ENCODE assay signal across 8 cellular contexts in the genomic region with DNA sequence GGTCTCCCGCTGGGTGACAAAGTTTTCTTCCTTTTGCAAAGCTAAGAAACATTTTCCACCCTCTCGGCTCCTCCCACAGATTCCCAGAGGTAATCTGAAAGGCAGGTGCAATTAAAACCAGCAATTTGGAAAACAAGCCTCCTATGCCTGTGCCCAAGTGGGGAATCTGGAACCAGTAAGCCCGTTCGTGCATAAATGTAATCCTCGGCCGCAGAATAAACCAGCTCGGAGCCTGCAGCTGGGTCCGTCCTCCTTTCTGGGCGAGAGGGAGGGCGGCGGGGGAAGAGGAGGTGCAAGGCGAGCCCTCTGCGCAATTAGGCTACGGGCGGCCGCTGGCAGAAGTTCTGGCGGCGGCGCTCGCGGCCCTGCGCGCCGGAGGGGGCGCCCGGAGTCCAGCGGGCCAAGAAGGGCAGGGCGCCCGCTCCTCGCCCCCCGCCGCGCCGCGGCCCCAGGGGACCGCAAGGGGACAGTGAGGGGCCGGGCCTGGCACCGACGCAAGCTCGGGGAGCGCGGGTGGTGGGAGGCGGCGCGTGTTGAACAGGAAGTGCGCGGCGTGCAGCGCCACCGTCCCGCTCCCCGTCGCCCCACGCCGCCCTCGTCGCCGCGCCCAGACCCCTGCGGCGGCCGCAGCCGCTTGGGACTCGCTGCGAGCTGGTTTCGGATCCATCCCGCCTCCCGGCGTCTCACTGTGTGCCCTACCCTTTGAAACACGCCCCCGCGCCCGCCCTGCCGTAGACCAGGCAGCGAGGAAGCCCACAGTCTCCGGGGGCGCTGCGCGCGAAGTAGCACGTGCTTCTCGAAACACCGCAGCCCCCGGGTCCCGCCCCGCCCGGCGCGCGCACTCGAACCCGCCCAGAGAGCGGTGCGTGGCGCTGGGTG. TPM values are rescaled to one million over a fixed set of nuclear protein-coding genes. Genes with fewer than 3 reads are reported as not detected.
DNase-seq lines count a peak whose midpoint lies in the region; ATAC-seq and TF ChIP-seq lines count a peak whose summit lies in the region.

A gene (minus strand): TSS at position 217 of the 879 bp plus-strand sequence. CDS start 495 bp downstream, outside the sequence.

- TF ChIP-seq CTCF in BJ (IDR thresholded peaks at IDR 0.05; ENCODE audit: insufficient read depth, low read depth, low read length) (no peak), SK-N-SH (IDR thresholded peaks at IDR 0.05) (0 out of 2 replicates have a peak, but pooled peaks have one; percentile 9)

- POLR2A ChIA-PET in BJ (lab: Charles Lee) (interaction anchor here (0.6 kb wide), 1 partner anchor 697 kb away, joined by 4 read pairs; no protein-coding TSS in a partner anchor), SK-N-SH (lab: Yijun Ruan, JAX) (interaction anchor here (0.7 to 0.9 kb wide), 4 partner anchors 23 to 63 kb away, joined by 3 read pairs; no protein-coding TSS in a partner anchor)

- no peaks in the 10 kb centered on the region for H3K9me2 ChIP-seq in SK-N-SH

- peaks cover 5% of the 10 kb centered on the region for H3F3A ChIP-seq in SK-N-SH (replicated peaks; ENCODE audit: insufficient read depth)

- no peak for TF ChIP-seq EP300 in SK-N-SH (IDR thresholded peaks at IDR 0.05; ENCODE audit: borderline replicate concordance in 1 of 2, low read depth in 1 of 2, low read length in 1 of 2)

- H3K9me3 ChIP-seq in HUES48 (ENCODE audit: control insufficient read depth, insufficient read depth, low read length), result no peaks in the 10 kb centered on the region
- H3K9me3 ChIP-seq in SK-N-SH, result no peaks in the 10 kb centered on the region

- DNase-seq in BJ (ENCODE audit: low read depth) (no peak), SK-N-SH (peak; percentile 91), left cardiac atrium (peak; percentile 77), pulmonary artery endothelial cell (ENCODE audit: low read depth, low spot score) (no peak), ureter (ENCODE audit: low spot score) (peak; percentile 80)
- DNase-seq in activated naive CD8-positive, alpha-beta T cell treated with anti-CD3 and anti-CD28 coated beads, Interleukin-2, amount 50 U/mL, for 16 hours (ENCODE audit: low read depth, low spot score), result peak; percentile 43

- 3% methylated on average over 50 of the region's 95 CpGs for WGBS in SK-N-SH (ENCODE audit: low lambda C conversion rate)

- H4K20me1 ChIP-seq in SK-N-SH (ENCODE audit: insufficient read depth), result no peaks in the 10 kb centered on the region

- CTCF ChIA-PET in BJ (lab: Yijun Ruan, JAX) (no interaction called here), SK-N-SH (lab: Yijun Ruan, JAX) (interaction anchor here (0.8 to 4.1 kb wide), 14 partner anchors 9 to 149 kb away, joined by 3 to 26 read pairs (median 4); no protein-coding TSS in a partner anchor)

- H3K27me3 ChIP-seq in BJ (ENCODE audit: control insufficient read depth, insufficient read depth, low read length) (peaks cover 22% of the 10 kb centered on the region), HUES48 (ENCODE audit: control insufficient read depth, insufficient read depth, low read length) (peaks cover 41% of the 10 kb centered on the region), SK-N-SH (ENCODE audit: insufficient read depth) (peaks cover 64% of the 10 kb centered on the region)

- no peaks in the 10 kb centered on the region for H3K79me2 ChIP-seq in SK-N-SH (ENCODE audit: insufficient read depth)

- H2AFZ ChIP-seq in SK-N-SH (ENCODE audit: low read depth), result peak within 1 kb of the TSS; percentile 93

- ATAC-seq in GM19395 (IDR thresholded peaks at IDR 0.05; ENCODE audit: unreplicated experiment), result peak; percentile 59
- ATAC-seq in left cardiac atrium, result peak; percentile 57 to 61

- H3K9ac ChIP-seq in HUES48 (ENCODE audit: low read depth, low read length), result peak within 1 kb of the TSS; percentile 30; the same call in 1 of the 2 replicates
- H3K9ac ChIP-seq in SK-N-SH, result no peak within 1 kb of the TSS

- H3K36me3 ChIP-seq in BJ (ENCODE audit: control insufficient read depth, insufficient read depth, low read length) (no peaks in the 10 kb centered on the region), HUES48 (ENCODE audit: control insufficient read depth, insufficient read depth, low read length) (no peaks in the 10 kb centered on the region), SK-N-SH (replicated peaks in 1 of 2; ENCODE audit: control insufficient read depth in 1 of 2, insufficient read depth in 2 of 2, low read length in 1 of 2) (no peaks in the 10 kb centered on the region)

- no peak for TF ChIP-seq RAD21 in SK-N-SH (IDR thresholded peaks at IDR 0.05; ENCODE audit: low read length)

- H3K27ac ChIP-seq in HUES48 (ENCODE audit: low read depth, low read length), result no peak within 1 kb of the TSS
- H3K27ac ChIP-seq in SK-N-SH (ENCODE audit: low read depth in 2 of 2, low read length in 1 of 2), result peak within 1 kb of the TSS in 1 of 2 experiments; percentile 80; a peak in 2 of 4 replicates

- peak within 1 kb of the TSS; percentile 99 for H3K4me2 ChIP-seq in SK-N-SH

- H3K4me1 ChIP-seq in HUES48 (ENCODE audit: control insufficient read depth, insufficient read depth, low read length) (peaks cover 5% of the 10 kb centered on the region; the same call in 1 of the 2 replicates), SK-N-SH (ENCODE audit: control insufficient read depth in 1 of 2, insufficient read depth in 2 of 2, low read depth in 1 of 2, low read length in 1 of 2) (peaks cover 0 to 15% of the 10 kb centered on the region in 2 experiments; a peak in 2 of 4 replicates)

- intact Hi-C loops in left cardiac atrium (cut with DNase I), result loop anchor here in 1 of 2 donors (10.0 kb wide), 1 partner anchor 92 kb away; no protein-coding TSS in a partner anchor

- H3K4me3 ChIP-seq in BJ (ENCODE audit: low read depth, low read length) (peak within 1 kb of the TSS; percentile 43), HUES48 (ENCODE audit: low read depth, low read length) (peak within 1 kb of the TSS; percentile 84), SK-N-SH (ENCODE audit: low read depth in 2 of 2, low read length in 1 of 2) (peak within 1 kb of the TSS; percentile 64 to 80)

TF ChIP-seq in SK-N-SH, 30 proteins besides CTCF, POLR2A, EP300 and RAD21:
- TF ChIP-seq EZH2phosphoT487 (IDR thresholded peaks at IDR 0.05; ENCODE audit: borderline replicate concordance, low read depth) (peak; percentile 84; the same call in 1 of the 2 replicates), MXI1 (IDR thresholded peaks at IDR 0.05; ENCODE audit: low read depth, low read length) (peak; percentile 88), FOXJ3 (CRISPR knock-in tag; IDR thresholded peaks at IDR 0.05) (0 out of 2 replicates have a peak, but pooled peaks have one; percentile 24)
- TF ChIP-seq, protein P1, sequence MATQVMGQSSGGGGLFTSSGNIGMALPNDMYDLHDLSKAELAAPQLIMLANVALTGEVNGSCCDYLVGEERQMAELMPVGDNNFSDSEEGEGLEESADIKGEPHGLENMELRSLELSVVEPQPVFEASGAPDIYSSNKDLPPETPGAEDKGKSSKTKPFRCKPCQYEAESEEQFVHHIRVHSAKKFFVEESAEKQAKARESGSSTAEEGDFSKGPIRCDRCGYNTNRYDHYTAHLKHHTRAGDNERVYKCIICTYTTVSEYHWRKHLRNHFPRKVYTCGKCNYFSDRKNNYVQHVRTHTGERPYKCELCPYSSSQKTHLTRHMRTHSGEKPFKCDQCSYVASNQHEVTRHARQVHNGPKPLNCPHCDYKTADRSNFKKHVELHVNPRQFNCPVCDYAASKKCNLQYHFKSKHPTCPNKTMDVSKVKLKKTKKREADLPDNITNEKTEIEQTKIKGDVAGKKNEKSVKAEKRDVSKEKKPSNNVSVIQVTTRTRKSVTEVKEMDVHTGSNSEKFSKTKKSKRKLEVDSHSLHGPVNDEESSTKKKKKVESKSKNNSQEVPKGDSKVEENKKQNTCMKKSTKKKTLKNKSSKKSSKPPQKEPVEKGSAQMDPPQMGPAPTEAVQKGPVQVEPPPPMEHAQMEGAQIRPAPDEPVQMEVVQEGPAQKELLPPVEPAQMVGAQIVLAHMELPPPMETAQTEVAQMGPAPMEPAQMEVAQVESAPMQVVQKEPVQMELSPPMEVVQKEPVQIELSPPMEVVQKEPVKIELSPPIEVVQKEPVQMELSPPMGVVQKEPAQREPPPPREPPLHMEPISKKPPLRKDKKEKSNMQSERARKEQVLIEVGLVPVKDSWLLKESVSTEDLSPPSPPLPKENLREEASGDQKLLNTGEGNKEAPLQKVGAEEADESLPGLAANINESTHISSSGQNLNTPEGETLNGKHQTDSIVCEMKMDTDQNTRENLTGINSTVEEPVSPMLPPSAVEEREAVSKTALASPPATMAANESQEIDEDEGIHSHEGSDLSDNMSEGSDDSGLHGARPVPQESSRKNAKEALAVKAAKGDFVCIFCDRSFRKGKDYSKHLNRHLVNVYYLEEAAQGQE (IDR thresholded peaks at IDR 0.05; ENCODE audit: low read depth, low read length), result no peak
- TF ChIP-seq, protein P2, sequence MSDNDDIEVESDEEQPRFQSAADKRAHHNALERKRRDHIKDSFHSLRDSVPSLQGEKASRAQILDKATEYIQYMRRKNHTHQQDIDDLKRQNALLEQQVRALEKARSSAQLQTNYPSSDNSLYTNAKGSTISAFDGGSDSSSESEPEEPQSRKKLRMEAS (IDR thresholded peaks at IDR 0.05; ENCODE audit: low read depth), result peak; percentile 53; the same call in 1 of the 2 replicates

RNA-seq across cellular contexts. Expression of the gene that starts here (rescaled TPM):
- polyA plus RNA-seq in BJ (2011; rRNA removed), result 11.3 and 21.0 TPM in 2 replicates
- polyA minus RNA-seq in BJ (2011; rRNA and poly(A)+ RNA removed), result 6.2 and 7.6 TPM in 2 replicates
- 51.6 and 62.0 TPM in 2 replicates for polyA plus RNA-seq in SK-N-SH (2012; rRNA removed)
- 62.5 and 87.1 TPM in 2 replicates for polyA plus RNA-seq in SK-N-SH (2012; cell fraction: cytosol; rRNA removed)
- polyA plus RNA-seq in SK-N-SH (2012; cell fraction: nucleus; rRNA removed), result 49.2 and 76.3 TPM in 2 replicates
- 100 to 1,000 TPM; 141 to 253 TPM for total RNA-seq in left cardiac atrium
- 18.5 and 22.0 TPM in 2 replicates for total RNA-seq in pulmonary artery endothelial cell
- 55.4 TPM for total RNA-seq in ureter

Comparison
In these comparisons a context has a peak if more than half of its experiments do, and no peak if none do; other contexts are left out.
1. DNase-seq: peak in SK-N-SH (single experiment), activated naive CD8-positive, alpha-beta T cell treated with anti-CD3 and anti-CD28 coated beads, Interleukin-2, amount 50 U/mL, for 16 hours (single experiment), left cardiac atrium (single experiment) and ureter (single experiment); none in BJ (single experiment) and pulmonary artery endothelial cell (single experiment).
2. Peak in every context shown above with its lines, with median percentiles within 50 percentile points of each other: H3K4me3 ChIP-seq.